In genomic region chrX:148647666-148648065, GRCh38 we compare ENCODE assay signal across 18 cellular contexts.
"Had no signal": no experiment of that assay in that cellular context is flagged by ENCODE, and none has a peak within 500 bp of the region (broad histone marks: within the 10 kb centered on the region; RNA-seq: fewer than 3 reads in every experiment).

No MANE protein-coding gene starts in this region.

- H3K9me3 Mint-ChIP-seq: activated naive CD4-positive, alpha-beta T cell treated with anti-CD3 and anti-CD28 coated beads, Interleukin-2, amount 50 U/mL, for 72 hours had no signal

- H3K27ac Mint-ChIP-seq: activated naive CD4-positive, alpha-beta T cell treated with anti-CD3 and anti-CD28 coated beads, Interleukin-2, amount 50 U/mL, for 72 hours had no signal

- H3K36me3 Mint-ChIP-seq: activated naive CD4-positive, alpha-beta T cell treated with anti-CD3 and anti-CD28 coated beads, Interleukin-2, amount 50 U/mL, for 72 hours had no signal

- ATAC-seq: activated naive CD4-positive, alpha-beta T cell treated with anti-CD3 and anti-CD28 coated beads, Interleukin-2, amount 50 U/mL, for 72 hours; left lobe of liver had no signal

- H3K36me3 ChIP-seq: adrenal gland, breast epithelium, tibial artery, WERI-Rb-1 had no signal

- H3K4me1 ChIP-seq: adrenal gland, breast epithelium, tibial artery had no signal

- DNase-seq: activated CD4-positive, alpha-beta T cell treated with anti-CD3 and anti-CD28 coated beads for 1 hour; activated gamma-delta T cell; adrenal gland; head of caudate nucleus; kidney; midbrain; stimulated activated CD4-positive, alpha-beta T cell treated with anti-CD3 and anti-CD28 coated beads, Interleukin-12 subunit alpha, Interleukin-12 subunit beta, amount 100 ng/mL, for 4 hours; stimulated activated CD4-positive, alpha-beta T cell treated with anti-CD3 and anti-CD28 coated beads, Interleukin-1b, Interleukin-23, amount 100 ng/mL, for 48 hours; stimulated activated CD8-positive, alpha-beta memory T cell treated with anti-CD3 and anti-CD28 coated beads, Interleukin-4, amount 100 ng/mL, for 48 hours; stimulated activated naive CD4-positive, alpha-beta T cell; substantia nigra; tibial artery; WERI-Rb-1 had no signal

- H3K27ac ChIP-seq: adrenal gland, breast epithelium, coronary artery, tibial artery, WERI-Rb-1 had no signal

- H3K4me3 ChIP-seq: adrenal gland, breast epithelium, coronary artery, lung, tibial artery had no signal

- H3K9me3 ChIP-seq: adrenal gland, breast epithelium, tibial artery had no signal

- H3K27me3 ChIP-seq: adrenal gland, tibial artery had no signal
